ENCODE assay signal across 20 cellular contexts in genomic region chr7:44266526-44266925, GRCh38. TPM values are rescaled to one million over a fixed set of nuclear protein-coding genes. Genes with fewer than 3 reads are reported as not detected.
"Had no signal": no experiment of that assay in that cellular context is flagged by ENCODE, and none has a peak within 500 bp of the region (broad histone marks: within the 10 kb centered on the region; RNA-seq: fewer than 3 reads in every experiment).

No MANE protein-coding gene starts in this region.

- H3K4me1 Mint-ChIP-seq: IgD-negative memory B cell had no signal

- H3K9me3 ChIP-seq: SK-N-SH had no signal

- H3K27ac Mint-ChIP-seq: IgD-negative memory B cell had no signal

- DNase-seq: Kasumi-1; MM.1S; NCI-H1105; NCI-H1436 treated with DMSO at 0.1 percent for 48 hours; NCI-H187 treated with DMSO at 0.1 percent for 48 hours; NCI-H2029 treated with DMSO at 0.1 percent for 48 hours; NCI-H2107; NCI-H2227 treated with DMSO at 0.1 percent for 48 hours; NCI-H526 treated with DMSO at 0.1 percent for 48 hours; NCI-H748 treated with DMSO at 0.1 percent for 48 hours; NK-92 treated with Interleukin-12 subunit alpha and Interleukin-12 subunit beta, amount 100 ng/mL, for 24 hours; PC-3; SHP77; SK-N-SH had no signal

- ATAC-seq: HepG2, K562, Panc1, PC-3 had no signal

- H3K9me3 Mint-ChIP-seq: IgD-negative memory B cell had no signal

- H3K4me3 Mint-ChIP-seq: IgD-negative memory B cell had no signal

- H3K27ac ChIP-seq: KMS-11, RWPE1 had no signal

- H3K4me3 ChIP-seq: K562 had no signal

- H3K36me3 Mint-ChIP-seq: IgD-negative memory B cell had no signal

RNA-seq across cellular contexts. Expression of gene CAMK2B, which starts 58.9 kb away (rescaled TPM):
- polyA plus RNA-seq: IgD-negative memory B cell had no signal
